9 cellular contexts compared by ENCODE assay signal in genomic region chr19:13033819-13034611, GRCh38. TPM values are rescaled to one million over a fixed set of nuclear protein-coding genes. Genes with fewer than 3 reads are reported as not detected.
DNase-seq lines count a peak whose midpoint lies in the region; ATAC-seq, FAIRE-seq and TF ChIP-seq lines count a peak whose summit lies in the region.
"Had no signal": no experiment of that assay in that cellular context is flagged by ENCODE, and none has a peak within 500 bp of the region (broad histone marks: within the 10 kb centered on the region; RNA-seq: fewer than 3 reads in every experiment).

No MANE protein-coding gene starts in this region.

- DNase-seq in A673 (ENCODE audit: low spot score) (peak; percentile 57), GM12891 (ENCODE audit: insufficient read length, low spot score) (peak; percentile 66), NCI-H226 (peak; percentile 32), fibroblast of peridontal ligament (ENCODE audit: extremely low read depth) (peak; percentile 50), neuronal stem cell (ENCODE audit: low spot score) (no peak), KG1 (lab: John Stamatoyannopoulos, UW) (no peak)
- peak; percentile 78 for DNase-seq in activated CD8-positive, alpha-beta memory T cell treated with anti-CD3 and anti-CD28 coated beads, Interleukin-2, amount 50 U/mL, for 48 hours

- H2AK5ac ChIP-seq in neuronal stem cell (ENCODE audit: low read depth, low read length), result no peak overlapping the region

- peak; percentile 78 for TF ChIP-seq CTCF in A673 (conservative IDR thresholded peaks at IDR 0.05; ENCODE audit: low read depth, low read length)

- no peak overlapping the region for H4K91ac ChIP-seq in neuronal stem cell (ENCODE audit: low read depth, low read length, poor library complexity)

- no peak overlapping the region for H3K4me2 ChIP-seq in neuronal stem cell (ENCODE audit: insufficient read depth, low read length, poor library complexity, severe bottlenecking)

- H3K27ac ChIP-seq in A673 (ENCODE audit: low read depth, low read length, poor library complexity, severe bottlenecking) (peak overlapping the region; percentile 38), neuronal stem cell (replicated peaks; ENCODE audit: low read length) (no peak overlapping the region)

- no peaks in the 10 kb centered on the region for H3K79me1 ChIP-seq in neuronal stem cell (ENCODE audit: low read depth, low read length)

- POLR2A ChIA-PET in A673 (lab: Charles Lee; ENCODE audit: low non-redundant PET), result no interaction called here

- H3K4ac ChIP-seq in neuronal stem cell (ENCODE audit: low read length), result no peak overlapping the region

- H2BK15ac ChIP-seq in neuronal stem cell (ENCODE audit: low read length), result no peak overlapping the region

- CTCF ChIA-PET in A673 (lab: Charles Lee), result interaction anchor here (0.5 to 2.8 kb wide), 8 partner anchors 13 to 259 kb away, joined by 3 to 13 read pairs (median 5); no protein-coding TSS in a partner anchor

- peaks cover 47% of the 10 kb centered on the region for H3K4me1 ChIP-seq in A673 (ENCODE audit: insufficient read depth, low read length, poor library complexity, severe bottlenecking)
- H3K4me1 ChIP-seq in neuronal stem cell (ENCODE audit: control insufficient read depth in 2 of 2, insufficient read depth in 1 of 2, low read depth in 1 of 2, low read length in 2 of 2), result peaks cover 6 to 7% of the 10 kb centered on the region in 2 donors

- no peak for ATAC-seq in HG02973 (IDR thresholded peaks at IDR 0.05; ENCODE audit: unreplicated experiment)

- H3K18ac ChIP-seq in neuronal stem cell (ENCODE audit: low read length), result peak overlapping the region; percentile 7

- no peak overlapping the region for H4K8ac ChIP-seq in neuronal stem cell (ENCODE audit: low read depth, low read length)

- no peak overlapping the region for H2AFZ ChIP-seq in neuronal stem cell (ENCODE audit: low read length)

- H3K27me3 ChIP-seq in A673 (replicated peaks; ENCODE audit: insufficient read depth, low read depth, low read length, poor library complexity) (no peaks in the 10 kb centered on the region), neuronal stem cell (ENCODE audit: control insufficient read depth in 3 of 3, insufficient read depth in 3 of 3, low read depth in 1 of 3, low read length in 3 of 3) (peaks cover 0 to 100% (median 69%) of the 10 kb centered on the region in 3 experiments)

- H3K23ac ChIP-seq in neuronal stem cell (ENCODE audit: low read depth, low read length, poor library complexity), result no peak overlapping the region

- no peak overlapping the region for H2BK12ac ChIP-seq in neuronal stem cell (ENCODE audit: low read length)

- no peak overlapping the region for H3K14ac ChIP-seq in neuronal stem cell (ENCODE audit: low read length)

- no peak overlapping the region for H2BK120ac ChIP-seq in neuronal stem cell (ENCODE audit: low read depth, low read length)

- no TSS peak for BruUV-seq in A673 (replicated peaks; lab: Mats Ljungman, UMichigan)

- H3K36me3 ChIP-seq in A673 (ENCODE audit: insufficient read depth, low read length, poor library complexity, severe bottlenecking) (no peaks in the 10 kb centered on the region), neuronal stem cell (replicated peaks in 1 of 2; ENCODE audit: control insufficient read depth in 2 of 2, insufficient read depth in 2 of 2, low read length in 2 of 2) (no peaks in the 10 kb centered on the region)

- H3K9ac ChIP-seq in neuronal stem cell (ENCODE audit: low read depth, low read length, poor library complexity), result peak overlapping the region; percentile 24

- FAIRE-seq in GM12891 (lab: Jason Lieb, UNC), result peak; percentile 52
- FAIRE-seq: endometrium had no signal

- H3K9me3 ChIP-seq in A673 (ENCODE audit: low read depth, low read length, poor library complexity, severe bottlenecking), result no peaks in the 10 kb centered on the region
- H3K9me3 ChIP-seq in neuronal stem cell (replicated peaks in 1 of 2; ENCODE audit: control insufficient read depth in 2 of 2, insufficient read depth in 1 of 2, low read depth in 1 of 2, low read length in 2 of 2), result peaks cover 0 to 8% of the 10 kb centered on the region in 2 donors

- H3K4me3 ChIP-seq in A673 (ENCODE audit: low read depth, low read length, poor library complexity, severe bottlenecking), result no peak overlapping the region
- H3K4me3 ChIP-seq in neuronal stem cell (ENCODE audit: low read length in 2 of 2), result peak overlapping the region in 1 of 2 donors; percentile 3

- intact Hi-C loops in A673 (cut with micrococcal nuclease; ENCODE audit: unreplicated experiment), result loop anchor here (5.0 kb wide), 1 partner anchor 58 kb away; no protein-coding TSS in a partner anchor

- TF ChIP-seq POLR2A in GM12891 (IDR thresholded peaks at IDR 0.05; ENCODE audit: low read depth, low read length), result no peak

- no peak overlapping the region for H2BK5ac ChIP-seq in neuronal stem cell (ENCODE audit: low read length)

- WGBS in neuronal stem cell (ENCODE audit: extremely low coverage in 2 of 2, insufficient read length in 2 of 2, insufficient replicate concordance in 1 of 2), 2 donors, result no CpG with 5 or more reads among the region's 8 CpGs

TF ChIP-seq in GM12891, 5 proteins besides CTCF, POLR2A, EP300 and RAD21:
- TF ChIP-seq POU2F2 (IDR thresholded peaks at IDR 0.05; ENCODE audit: low read depth, low read length), result no peak
- TF ChIP-seq POLR2AphosphoS5 (IDR thresholded peaks at IDR 0.05; ENCODE audit: low read depth, low read length), result no peak
- TF ChIP-seq TAF1 (IDR thresholded peaks at IDR 0.05; ENCODE audit: low read depth, low read length), result no peak
- TF ChIP-seq PAX5 (IDR thresholded peaks at IDR 0.05; ENCODE audit: insufficient read depth, low read length, severe bottlenecking), result no peak
- no peak for TF ChIP-seq SPI1 (IDR thresholded peaks at IDR 0.05; ENCODE audit: low read depth, low read length)

RNA-seq across cellular contexts. Expression of gene NFIX, which starts 38.7 kb away (rescaled TPM):
- 69.7 and 77.9 TPM in 2 replicates for total RNA-seq in A673 (2021)
- polyA plus RNA-seq in GM12891 (2012; ENCODE audit: low read depth, missing spikeins), result 0.30 TPM
- polyA plus RNA-seq in neuronal stem cell (2013, experiment 1 of 2), result 0.07 TPM
- polyA plus RNA-seq in neuronal stem cell (2013, experiment 2 of 2), result 0.07 TPM

Comparison
In these comparisons a context has a peak if more than half of its experiments do, and no peak if none do; other contexts are left out.
1. DNase-seq: peak in A673 (single experiment), GM12891 (single experiment), NCI-H226 (single experiment), activated CD8-positive, alpha-beta memory T cell treated with anti-CD3 and anti-CD28 coated beads, Interleukin-2, amount 50 U/mL, for 48 hours (single experiment) and fibroblast of peridontal ligament (single experiment); none in neuronal stem cell (single experiment) and KG1 (single experiment).